Comparison of ENCODE assay signal across 9 cellular contexts in the genomic region with DNA sequence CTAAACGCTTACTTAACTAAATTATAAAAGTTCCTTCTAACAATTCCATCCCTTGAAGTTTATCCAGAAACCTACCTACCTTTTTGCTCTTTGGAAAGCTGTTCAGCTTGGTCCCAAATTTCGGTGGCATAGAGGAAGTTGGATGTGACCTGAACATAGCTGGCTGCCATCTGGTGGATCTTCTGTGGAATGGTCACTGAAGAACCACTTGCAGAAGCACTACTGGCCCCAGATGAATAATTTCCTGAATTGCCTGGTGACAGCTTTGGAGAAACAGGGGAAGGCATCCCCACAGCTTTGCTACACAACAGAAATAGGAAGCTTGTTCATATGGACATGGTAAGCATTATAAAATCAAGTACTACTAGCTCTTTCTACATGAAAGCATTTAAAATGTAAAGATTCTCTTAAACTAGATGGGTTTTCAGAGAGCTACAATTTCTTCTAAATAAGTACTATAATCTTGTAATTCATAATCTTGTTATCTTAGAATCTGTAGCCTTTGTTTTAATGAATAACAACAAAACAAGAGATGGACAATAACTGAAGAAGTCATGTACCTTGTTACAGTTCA. TPM values are rescaled to one million over a fixed set of nuclear protein-coding genes. Genes with fewer than 3 reads are reported as not detected.
DNase-seq lines count a peak whose midpoint lies in the region; ATAC-seq and TF ChIP-seq lines count a peak whose summit lies in the region.
"Had no signal": no experiment of that assay in that cellular context is flagged by ENCODE, and none has a peak within 500 bp of the region (broad histone marks: within the 10 kb centered on the region; RNA-seq: fewer than 3 reads in every experiment).

No MANE protein-coding gene starts in this region.

- CTCF ChIA-PET in PC-3 (lab: Charles Lee) = interaction anchor here (0.9 to 1.1 kb wide), 2 partner anchors 11 to 53 kb away, joined by 3 to 4 read pairs; a partner anchor contains a TSS

- TF ChIP-seq CTCF in PC-3 (conservative IDR thresholded peaks at IDR 0.05; ENCODE audit: low read depth, low read length) = peak; percentile 67
- TF ChIP-seq CTCF in brain (conservative IDR thresholded peaks at IDR 0.05) = peak; percentile 62 to 77

- H4K20me1 ChIP-seq in PC-3 (ENCODE audit: low read length) = no peaks in the 10 kb centered on the region

- intact Hi-C loops in PC-3 (cut with micrococcal nuclease) = loop anchor here (1.0 kb wide), 1 partner anchor 53 kb away; a partner anchor contains a TSS

- BruUV-seq in PC-3 (replicated peaks; lab: Mats Ljungman, UMichigan) = no TSS peak

- H3F3A ChIP-seq in PC-3 (ENCODE audit: low read length, unreplicated experiment) = no peaks in the 10 kb centered on the region

- peaks cover 16% of the 10 kb centered on the region for H3K4me1 Mint-ChIP-seq in brain
- no peaks in the 10 kb centered on the region for H3K4me1 Mint-ChIP-seq in stimulated activated effector memory CD8-positive, alpha-beta T cell treated with anti-CD3 and anti-CD28 coated beads, Interleukin-12 subunit alpha, Interleukin-12 subunit beta, amount 100 ng/mL, for 72 hours

- POLR2A ChIA-PET in PC-3 (lab: Charles Lee; ENCODE audit: unreplicated experiment) = no interaction called here

- no peak overlapping the region for H3K4me2 ChIP-seq in PC-3 (ENCODE audit: low read length)

- no peak overlapping the region for H3K4me3 ChIP-seq in PC-3 (ENCODE audit: low read length)

- H3K4me3 Mint-ChIP-seq in brain = no peak overlapping the region
- no peak overlapping the region for H3K4me3 Mint-ChIP-seq in stimulated activated effector memory CD8-positive, alpha-beta T cell treated with anti-CD3 and anti-CD28 coated beads, Interleukin-12 subunit alpha, Interleukin-12 subunit beta, amount 100 ng/mL, for 72 hours
- H3K4me3 Mint-ChIP-seq: dendritic cell treated with granulocyte-macrophage colony-stimulating factor and Interleukin-4, amounts not matched to agents 40 ng/mL and 50 ng/mL, for 4 days had no signal

- DNase-seq in activated T-cell treated with anti-CD3 and anti-CD28 coated beads for 4 hours (peak; percentile 11), PC-3 (peak; percentile 63), inferior parietal cortex (ENCODE audit: extremely low spot score) (peak; percentile 82)
- no peak for DNase-seq in activated T-cell treated with anti-CD3 and anti-CD28 coated beads, Interleukin-2, amount 50 U/mL, for 48 hours
- DNase-seq in stimulated activated effector memory CD8-positive, alpha-beta T cell treated with anti-CD3 and anti-CD28 coated beads, Interleukin-12 subunit alpha, Interleukin-12 subunit beta, amount 100 ng/mL, for 72 hours (ENCODE audit: low spot score in 2 of 2) = no peak
- no peak for DNase-seq in effector CD8-positive, alpha-beta T cell (lab: John Stamatoyannopoulos, UW)

- H3K9ac ChIP-seq in PC-3 (ENCODE audit: low read length) = no peak overlapping the region

- H3K9me3 ChIP-seq in PC-3 (ENCODE audit: low read length) = no peaks in the 10 kb centered on the region

- H3K27ac Mint-ChIP-seq in brain = peak overlapping the region in 4 of 5 experiments; percentile 26 to 78 (median 49)
- peak overlapping the region; percentile 45 for H3K27ac Mint-ChIP-seq in stimulated activated effector memory CD8-positive, alpha-beta T cell treated with anti-CD3 and anti-CD28 coated beads, Interleukin-12 subunit alpha, Interleukin-12 subunit beta, amount 100 ng/mL, for 72 hours
- H3K27ac Mint-ChIP-seq: dendritic cell treated with granulocyte-macrophage colony-stimulating factor and Interleukin-4, amounts not matched to agents 40 ng/mL and 50 ng/mL, for 4 days had no signal

- peaks cover 80% of the 10 kb centered on the region for H3K36me3 Mint-ChIP-seq in brain
- peaks cover 100% of the 10 kb centered on the region for H3K36me3 Mint-ChIP-seq in stimulated activated effector memory CD8-positive, alpha-beta T cell treated with anti-CD3 and anti-CD28 coated beads, Interleukin-12 subunit alpha, Interleukin-12 subunit beta, amount 100 ng/mL, for 72 hours

- H3K79me2 ChIP-seq in PC-3 (ENCODE audit: low read length) = no peaks in the 10 kb centered on the region

- H3K27ac ChIP-seq in PC-3 (ENCODE audit: low read length) = no peak overlapping the region

- H3K27me3 ChIP-seq in PC-3 (ENCODE audit: low read length) = no peaks in the 10 kb centered on the region

- H3K9me3 Mint-ChIP-seq in brain = no peaks in the 10 kb centered on the region
- H3K9me3 Mint-ChIP-seq in stimulated activated effector memory CD8-positive, alpha-beta T cell treated with anti-CD3 and anti-CD28 coated beads, Interleukin-12 subunit alpha, Interleukin-12 subunit beta, amount 100 ng/mL, for 72 hours = no peaks in the 10 kb centered on the region
- H3K9me3 Mint-ChIP-seq: dendritic cell treated with granulocyte-macrophage colony-stimulating factor and Interleukin-4, amounts not matched to agents 40 ng/mL and 50 ng/mL, for 4 days had no signal

- ATAC-seq in HG03571 (IDR thresholded peaks at IDR 0.05; ENCODE audit: unreplicated experiment) (peak; percentile 66), PC-3 (peak; percentile 95)
- ATAC-seq in stimulated activated effector memory CD8-positive, alpha-beta T cell treated with anti-CD3 and anti-CD28 coated beads, Interleukin-12 subunit alpha, Interleukin-12 subunit beta, amount 100 ng/mL, for 72 hours = peak; percentile 51

- H3K9me2 ChIP-seq in PC-3 (replicated peaks; ENCODE audit: low read length) = no peaks in the 10 kb centered on the region

- peaks cover 35% of the 10 kb centered on the region for H3K36me3 ChIP-seq in PC-3 (ENCODE audit: low read depth, low read length)

- H3K4me1 ChIP-seq in PC-3 (ENCODE audit: insufficient read depth, low read length) = no peaks in the 10 kb centered on the region

- no peaks in the 10 kb centered on the region for H3K27me3 Mint-ChIP-seq in brain
- H3K27me3 Mint-ChIP-seq: dendritic cell treated with granulocyte-macrophage colony-stimulating factor and Interleukin-4, amounts not matched to agents 40 ng/mL and 50 ng/mL, for 4 days had no signal

- H2AFZ ChIP-seq in PC-3 (ENCODE audit: low read length) = no peak overlapping the region

RNA-seq across cellular contexts. Expression of a gene that starts 9.9 kb away (rescaled TPM):
- 0.36 TPM in 1 of 2 replicates, not detected in the other for total RNA-seq in PC-3 (2014; rRNA removed)
- polyA plus RNA-seq in brain (ENCODE audit: insufficient read depth, low read depth, low replicate concordance) = not detected

RNA-seq across cellular contexts. Expression of a gene that starts 16.9 kb away (rescaled TPM):
- 190 and 198 TPM in 2 replicates for total RNA-seq in PC-3 (2014; rRNA removed)
- polyA plus RNA-seq in brain (ENCODE audit: insufficient read depth, low read depth, low replicate concordance) = 303 TPM

RNA-seq across cellular contexts. Expression of a gene that starts 17.1 kb away (rescaled TPM):
- total RNA-seq in PC-3 (2014; rRNA removed) = not detected in 2 replicates
- 0.48 TPM for polyA plus RNA-seq in brain (ENCODE audit: insufficient read depth, low read depth, low replicate concordance)

RNA-seq across cellular contexts. Expression of a gene that starts 52.9 kb away (rescaled TPM):
- 13.6 and 15.7 TPM in 2 replicates for total RNA-seq in PC-3 (2014; rRNA removed)
- polyA plus RNA-seq in brain (ENCODE audit: insufficient read depth, low read depth, low replicate concordance) = 14.5 TPM

Comparison
In these comparisons a context has a peak if more than half of its experiments do, and no peak if none do; other contexts are left out.
1. DNase-seq: peak in activated T-cell treated with anti-CD3 and anti-CD28 coated beads for 4 hours (single experiment), PC-3 (single experiment) and inferior parietal cortex (single experiment); none in activated T-cell treated with anti-CD3 and anti-CD28 coated beads, Interleukin-2, amount 50 U/mL, for 48 hours (0 of 2), stimulated activated effector memory CD8-positive, alpha-beta T cell treated with anti-CD3 and anti-CD28 coated beads, Interleukin-12 subunit alpha, Interleukin-12 subunit beta, amount 100 ng/mL, for 72 hours (0 of 2) and effector CD8-positive, alpha-beta T cell (single experiment).
2. Peak in every context shown above with its lines, with median percentiles within 50 percentile points of each other: ATAC-seq.